Comparison of ENCODE assay signal across 20 cellular contexts in the genomic region with DNA sequence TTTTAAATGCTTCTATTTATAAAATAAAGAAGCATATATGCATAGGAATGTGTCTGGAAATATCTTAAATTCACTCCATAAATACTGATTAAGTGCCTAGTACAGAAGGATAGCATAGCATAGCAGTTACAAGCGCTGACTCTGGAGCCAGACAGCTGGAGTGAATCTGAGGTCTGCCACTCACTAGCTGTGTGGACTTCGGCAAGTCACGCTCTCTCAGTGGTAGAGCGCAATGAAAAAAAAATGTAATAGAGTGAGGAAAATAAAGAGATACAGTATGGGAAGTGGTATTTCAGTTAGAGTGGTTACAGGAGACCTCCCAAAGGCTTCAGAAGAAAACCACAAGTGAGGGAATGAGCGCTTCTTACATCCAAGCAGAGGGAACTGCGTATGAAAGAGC.
"Had no signal": no experiment of that assay in that cellular context is flagged by ENCODE, and none has a peak within 500 bp of the region (broad histone marks: within the 10 kb centered on the region; RNA-seq: fewer than 3 reads in every experiment).

No MANE protein-coding gene starts in this region.

- H3K4me3 ChIP-seq: lung had no signal

- H3K27me3 Mint-ChIP-seq: activated CD8-positive, alpha-beta memory T cell treated with anti-CD3 and anti-CD28 coated beads, Interleukin-2, amount 10 ng/mL, durations not matched to agents 7 days and 5 days; activated T-cell treated with anti-CD3 and anti-CD28 coated beads, Interleukin-2, amount 50 U/mL, for 24 hours; brain; central memory CD8-positive, alpha-beta T cell; naive thymus-derived CD8-positive, alpha-beta T cell had no signal

- DNase-seq: activated B cell treated with CpG ODN at 0.5 μM for 24 hours; activated CD4-positive, alpha-beta T cell treated with anti-CD3 and anti-CD28 coated beads, Interleukin-2, amount 50 U/mL, for 1 hour; activated CD8-positive, alpha-beta memory T cell treated with anti-CD3 and anti-CD28 coated beads, Interleukin-2, amount 10 ng/mL, durations not matched to agents 7 days and 5 days; activated effector memory CD4-positive, alpha-beta T cell treated with Interleukin-2 at 50 U/mL for 16 hours; activated T-cell treated with anti-CD3 and anti-CD28 coated beads, Interleukin-2, amount 50 U/mL, for 24 hours; amygdala; cortex of kidney; effector memory CD4-positive, alpha-beta T cell; hypothalamus; naive thymus-derived CD8-positive, alpha-beta T cell; nucleus accumbens; stimulated activated CD4-positive, alpha-beta T cell treated with anti-CD3 and anti-CD28 coated beads, Interleukin-2, amount 100 ng/mL, for 24 hours; stimulated activated naive CD4-positive, alpha-beta T cell; substantia nigra; trophoblast cell had no signal

- H3K27ac Mint-ChIP-seq: activated B cell treated with CpG ODN at 0.5 μM for 24 hours; activated CD8-positive, alpha-beta memory T cell treated with anti-CD3 and anti-CD28 coated beads, Interleukin-2, amount 10 ng/mL, durations not matched to agents 7 days and 5 days; activated naive CD4-positive, alpha-beta T cell treated with anti-CD3 and anti-CD28 coated beads, Interleukin-2, amount 50 U/mL, for 72 hours; activated T-cell treated with anti-CD3 and anti-CD28 coated beads, Interleukin-2, amount 50 U/mL, for 24 hours; brain; naive thymus-derived CD8-positive, alpha-beta T cell had no signal

- H3K9me3 Mint-ChIP-seq: activated B cell treated with CpG ODN at 0.5 μM for 24 hours; activated naive CD4-positive, alpha-beta T cell treated with anti-CD3 and anti-CD28 coated beads, Interleukin-2, amount 50 U/mL, for 72 hours had no signal

- H3K4me3 Mint-ChIP-seq: activated B cell treated with CpG ODN at 0.5 μM for 24 hours; activated CD8-positive, alpha-beta memory T cell treated with anti-CD3 and anti-CD28 coated beads, Interleukin-2, amount 10 ng/mL, durations not matched to agents 7 days and 5 days; activated T-cell treated with anti-CD3 and anti-CD28 coated beads, Interleukin-2, amount 50 U/mL, for 24 hours; brain; central memory CD8-positive, alpha-beta T cell; naive thymus-derived CD8-positive, alpha-beta T cell had no signal

- H3K36me3 Mint-ChIP-seq: activated CD8-positive, alpha-beta memory T cell treated with anti-CD3 and anti-CD28 coated beads, Interleukin-2, amount 10 ng/mL, durations not matched to agents 7 days and 5 days; activated naive CD4-positive, alpha-beta T cell treated with anti-CD3 and anti-CD28 coated beads, Interleukin-2, amount 50 U/mL, for 72 hours; brain; naive thymus-derived CD8-positive, alpha-beta T cell had no signal

- H3K4me1 Mint-ChIP-seq: activated B cell treated with CpG ODN at 0.5 μM for 24 hours; activated CD8-positive, alpha-beta memory T cell treated with anti-CD3 and anti-CD28 coated beads, Interleukin-2, amount 10 ng/mL, durations not matched to agents 7 days and 5 days; central memory CD8-positive, alpha-beta T cell; naive thymus-derived CD8-positive, alpha-beta T cell had no signal

- ATAC-seq: activated CD8-positive, alpha-beta memory T cell treated with anti-CD3 and anti-CD28 coated beads, Interleukin-2, amount 10 ng/mL, durations not matched to agents 7 days and 5 days; activated naive CD4-positive, alpha-beta T cell treated with anti-CD3 and anti-CD28 coated beads, Interleukin-2, amount 50 U/mL, for 72 hours; naive thymus-derived CD8-positive, alpha-beta T cell; sciatic nerve had no signal
